In genomic region chr5:40679998-40680681, GRCh38 we compare ENCODE assay signal across 8 cellular contexts. TPM values are rescaled to one million over a fixed set of nuclear protein-coding genes. Genes with fewer than 3 reads are reported as not detected.
A peak's percentile ranks its signal among the peaks of the same experiment; 100 is the strongest.
DNase-seq lines count a peak whose midpoint lies in the region; ATAC-seq and TF ChIP-seq lines count a peak whose summit lies in the region.

No MANE protein-coding gene starts in this region.

- BruUV-seq in Calu3 (replicated peaks; lab: Mats Ljungman, UMichigan) = TSS peak; percentile 36

- no peaks in the 10 kb centered on the region for H3K27me3 Mint-ChIP-seq in Calu3 (ENCODE audit: unreplicated experiment)
- H3K27me3 Mint-ChIP-seq in activated naive CD8-positive, alpha-beta T cell treated with anti-CD3 and anti-CD28 coated beads, Interleukin-2, amount 10 ng/mL, durations not matched to agents 7 days and 5 days = no peaks in the 10 kb centered on the region

- H3K9me3 Mint-ChIP-seq in Calu3 (ENCODE audit: low read depth, unreplicated experiment) = no peaks in the 10 kb centered on the region
- no peaks in the 10 kb centered on the region for H3K9me3 Mint-ChIP-seq in activated naive CD8-positive, alpha-beta T cell treated with anti-CD3 and anti-CD28 coated beads, Interleukin-2, amount 10 ng/mL, durations not matched to agents 7 days and 5 days

- CTCF ChIA-PET in Calu3 (lab: Charles Lee) = interaction anchor here (0.6 to 1.4 kb wide), 4 partner anchors 11 to 750 kb away, joined by 3 to 5 read pairs (median 4); no protein-coding TSS in a partner anchor

- POLR2A ChIA-PET in activated naive CD8-positive, alpha-beta T cell treated with anti-CD3 and anti-CD28 coated beads, Interleukin-2, amount 10 ng/mL, durations not matched to agents 7 days and 5 days (lab: Charles Lee) = interaction anchor here (0.6 to 5.8 kb wide), 15 partner anchors 8 to 1468 kb away, joined by 3 to 83 read pairs (median 4); no protein-coding TSS in a partner anchor

- ATAC-seq in GM21526 (IDR thresholded peaks at IDR 0.05; ENCODE audit: low FRiP score, unreplicated experiment) = peak; percentile 38
- ATAC-seq in activated naive CD8-positive, alpha-beta T cell treated with anti-CD3 and anti-CD28 coated beads, Interleukin-2, amount 10 ng/mL, durations not matched to agents 7 days and 5 days (ENCODE audit: low read depth) = peak; percentile 21

- DNase-seq in Calu3 (peak; percentile 28), iPS-NIHi7 (ENCODE audit: extremely low spot score) (peak; percentile 22), NCI-H82 treated with DMSO at 0.1 percent for 48 hours (lab: John Stamatoyannopoulos, UW; ENCODE audit: unreplicated experiment) (no peak), NCI-H2029 treated with DMSO at 0.1 percent for 48 hours (lab: John Stamatoyannopoulos, UW) (no peak)
- DNase-seq in Jurkat, Clone E6-1 (ENCODE audit: low read depth, low spot score) = no peak
- peak; percentile 65 for DNase-seq in activated naive CD8-positive, alpha-beta T cell treated with anti-CD3 and anti-CD28 coated beads, Interleukin-2, amount 10 ng/mL, durations not matched to agents 7 days and 5 days
- DNase-seq in stimulated activated CD4-positive, alpha-beta T cell treated with anti-CD3 and anti-CD28 coated beads, Interleukin-2, amount 100 ng/mL, for 24 hours = peak; percentile 46 to 49

- H3K27ac Mint-ChIP-seq in Calu3 (ENCODE audit: unreplicated experiment) = peak overlapping the region; percentile 83
- H3K27ac Mint-ChIP-seq in activated naive CD8-positive, alpha-beta T cell treated with anti-CD3 and anti-CD28 coated beads, Interleukin-2, amount 10 ng/mL, durations not matched to agents 7 days and 5 days = peak overlapping the region; percentile 94

- H3K4me3 ChIP-seq in Jurkat, Clone E6-1 (ENCODE audit: low read length) = peak overlapping the region; percentile 87

- H3K4me1 Mint-ChIP-seq in Calu3 (ENCODE audit: low read depth, unreplicated experiment) = peaks cover 14% of the 10 kb centered on the region
- peaks cover 40% of the 10 kb centered on the region for H3K4me1 Mint-ChIP-seq in activated naive CD8-positive, alpha-beta T cell treated with anti-CD3 and anti-CD28 coated beads, Interleukin-2, amount 10 ng/mL, durations not matched to agents 7 days and 5 days

- intact Hi-C loops in Calu3 (cut with micrococcal nuclease; ENCODE audit: unreplicated experiment) = loop anchor here (2.0 to 10.0 kb wide), 4 partner anchors 127 to 655 kb away; no protein-coding TSS in a partner anchor

- H3K4me3 Mint-ChIP-seq in Calu3 (ENCODE audit: low read depth, unreplicated experiment) = peak overlapping the region; percentile 98
- H3K4me3 Mint-ChIP-seq in activated naive CD8-positive, alpha-beta T cell treated with anti-CD3 and anti-CD28 coated beads, Interleukin-2, amount 10 ng/mL, durations not matched to agents 7 days and 5 days = peak overlapping the region; percentile 95

- no peak for TF ChIP-seq CTCF in Calu3 (IDR thresholded peaks at IDR 0.05; ENCODE audit: unreplicated experiment)

- peaks cover 70% of the 10 kb centered on the region for H3K36me3 Mint-ChIP-seq in Calu3 (ENCODE audit: insufficient read depth, unreplicated experiment)
- H3K36me3 Mint-ChIP-seq in activated naive CD8-positive, alpha-beta T cell treated with anti-CD3 and anti-CD28 coated beads, Interleukin-2, amount 10 ng/mL, durations not matched to agents 7 days and 5 days = peaks cover 47% of the 10 kb centered on the region

RNA-seq across cellular contexts. Expression of gene PTGER4, which starts 0.4 kb away (rescaled TPM):
- total RNA-seq in Calu3 (2022) = 28.5 and 28.7 TPM in 2 replicates
- polyA plus RNA-seq in Jurkat, Clone E6-1 (2012; ENCODE audit: insufficient read depth, insufficient read length) = 22.7 TPM
- total RNA-seq in activated naive CD8-positive, alpha-beta T cell treated with anti-CD3 and anti-CD28 coated beads, Interleukin-2, amount 10 ng/mL, durations not matched to agents 7 days and 5 days = 10 to 100 TPM; 51.4 to 53.8 TPM

Comparison
In these comparisons a context has a peak if more than half of its experiments do, and no peak if none do; other contexts are left out.
1. DNase-seq: peak in Calu3 (single experiment), activated naive CD8-positive, alpha-beta T cell treated with anti-CD3 and anti-CD28 coated beads, Interleukin-2, amount 10 ng/mL, durations not matched to agents 7 days and 5 days (single experiment), iPS-NIHi7 (single experiment) and stimulated activated CD4-positive, alpha-beta T cell treated with anti-CD3 and anti-CD28 coated beads, Interleukin-2, amount 100 ng/mL, for 24 hours (2 of 2); none in Jurkat, Clone E6-1 (single experiment), NCI-H82 treated with DMSO at 0.1 percent for 48 hours (single experiment) and NCI-H2029 treated with DMSO at 0.1 percent for 48 hours (single experiment).